In the genomic region with DNA sequence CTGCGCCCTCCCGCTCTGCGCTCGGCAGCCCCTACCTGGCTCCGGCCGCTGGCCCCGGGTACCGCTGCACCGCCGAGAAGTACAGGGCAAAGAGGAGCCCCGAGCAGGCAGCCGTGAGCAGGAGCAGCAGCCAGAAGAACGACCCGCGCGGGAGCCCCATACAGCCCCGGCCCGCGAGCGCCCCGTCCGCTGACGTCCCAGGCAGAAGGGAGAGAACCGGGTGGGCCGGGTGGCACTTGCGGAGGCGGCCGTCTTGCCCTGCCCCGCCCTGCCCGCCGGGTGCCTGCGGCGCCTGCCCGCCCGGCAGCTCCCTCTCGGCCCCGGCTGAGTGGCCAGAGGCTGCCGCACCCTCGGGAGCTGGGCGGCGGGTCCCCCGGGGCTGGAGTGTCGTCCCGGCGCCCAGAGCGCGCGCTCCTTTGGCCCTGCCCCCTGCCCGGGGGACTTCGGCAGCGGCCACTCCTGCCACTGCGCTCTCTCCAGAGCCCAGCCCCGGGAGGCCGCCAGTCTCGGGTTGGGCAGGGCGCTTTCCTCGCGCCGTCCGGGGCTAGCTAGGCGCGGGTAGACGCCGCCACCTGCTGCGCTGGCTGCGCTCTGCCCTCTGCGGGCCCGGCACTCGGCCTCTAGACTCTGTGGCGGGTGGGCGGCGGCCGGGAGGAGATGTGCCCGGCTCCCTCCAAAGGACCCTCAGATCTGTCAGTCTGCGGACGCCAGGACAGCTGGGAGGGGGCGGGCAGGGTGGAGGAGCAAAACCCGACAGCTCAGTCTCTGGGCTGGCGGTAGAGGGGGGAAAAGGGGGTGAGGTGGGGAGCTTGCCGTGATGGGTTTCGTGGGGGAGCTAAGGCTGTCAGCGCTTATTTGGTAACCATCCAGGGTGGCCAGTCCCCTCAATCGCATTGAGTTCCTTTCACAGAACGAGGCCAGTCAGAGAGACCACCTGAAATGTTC, we compare ENCODE assay signal across 1 cellular context.
TF ChIP-seq lines count a peak whose summit lies in the region.

TSS of gene ST6GALNAC2 (minus strand) at position 212 of the 945 bp plus-strand sequence. CDS start at position 160, 52 bp downstream.

TF ChIP-seq in HEK293, 187 proteins besides CTCF, POLR2A, EP300 and RAD21 (continued from another document and continues in another):
- TF ChIP-seq, protein P1, sequence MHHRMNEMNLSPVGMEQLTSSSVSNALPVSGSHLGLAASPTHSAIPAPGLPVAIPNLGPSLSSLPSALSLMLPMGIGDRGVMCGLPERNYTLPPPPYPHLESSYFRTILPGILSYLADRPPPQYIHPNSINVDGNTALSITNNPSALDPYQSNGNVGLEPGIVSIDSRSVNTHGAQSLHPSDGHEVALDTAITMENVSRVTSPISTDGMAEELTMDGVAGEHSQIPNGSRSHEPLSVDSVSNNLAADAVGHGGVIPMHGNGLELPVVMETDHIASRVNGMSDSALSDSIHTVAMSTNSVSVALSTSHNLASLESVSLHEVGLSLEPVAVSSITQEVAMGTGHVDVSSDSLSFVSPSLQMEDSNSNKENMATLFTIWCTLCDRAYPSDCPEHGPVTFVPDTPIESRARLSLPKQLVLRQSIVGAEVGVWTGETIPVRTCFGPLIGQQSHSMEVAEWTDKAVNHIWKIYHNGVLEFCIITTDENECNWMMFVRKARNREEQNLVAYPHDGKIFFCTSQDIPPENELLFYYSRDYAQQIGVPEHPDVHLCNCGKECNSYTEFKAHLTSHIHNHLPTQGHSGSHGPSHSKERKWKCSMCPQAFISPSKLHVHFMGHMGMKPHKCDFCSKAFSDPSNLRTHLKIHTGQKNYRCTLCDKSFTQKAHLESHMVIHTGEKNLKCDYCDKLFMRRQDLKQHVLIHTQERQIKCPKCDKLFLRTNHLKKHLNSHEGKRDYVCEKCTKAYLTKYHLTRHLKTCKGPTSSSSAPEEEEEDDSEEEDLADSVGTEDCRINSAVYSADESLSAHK (tag by site-specific recombination; IDR thresholded peaks at IDR 0.05): 0 out of 2 replicates have a peak, but pooled peaks have one; percentile 12
- no peak for TF ChIP-seq ATF2 (tag by site-specific recombination; IDR thresholded peaks at IDR 0.05; ENCODE audit: low read depth)
- TF ChIP-seq ZNF335 (tag by site-specific recombination; conservative IDR thresholded peaks at IDR 0.05): peak; percentile 52
- TF ChIP-seq GLI4 (tag by site-specific recombination; IDR thresholded peaks at IDR 0.05): no peak
- TF ChIP-seq, protein P2, sequence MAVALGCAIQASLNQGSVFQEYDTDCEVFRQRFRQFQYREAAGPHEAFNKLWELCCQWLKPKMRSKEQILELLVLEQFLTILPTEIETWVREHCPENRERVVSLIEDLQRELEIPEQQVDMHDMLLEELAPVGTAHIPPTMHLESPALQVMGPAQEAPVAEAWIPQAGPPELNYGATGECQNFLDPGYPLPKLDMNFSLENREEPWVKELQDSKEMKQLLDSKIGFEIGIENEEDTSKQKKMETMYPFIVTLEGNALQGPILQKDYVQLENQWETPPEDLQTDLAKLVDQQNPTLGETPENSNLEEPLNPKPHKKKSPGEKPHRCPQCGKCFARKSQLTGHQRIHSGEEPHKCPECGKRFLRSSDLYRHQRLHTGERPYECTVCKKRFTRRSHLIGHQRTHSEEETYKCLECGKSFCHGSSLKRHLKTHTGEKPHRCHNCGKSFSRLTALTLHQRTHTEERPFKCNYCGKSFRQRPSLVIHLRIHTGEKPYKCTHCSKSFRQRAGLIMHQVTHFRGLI (tag by site-specific recombination; IDR thresholded peaks at IDR 0.05): peak; percentile 98
- no peak for TF ChIP-seq ZNF514 (tag by site-specific recombination; IDR thresholded peaks at IDR 0.05)
- TF ChIP-seq ZNF404 (tag by site-specific recombination; IDR thresholded peaks at IDR 0.05): no peak
- no peak for TF ChIP-seq ZNF280C (tag by site-specific recombination; IDR thresholded peaks at IDR 0.05)
- peak; percentile 82; the same call in 1 of the 2 replicates for TF ChIP-seq KLF17 (tag by site-specific recombination; IDR thresholded peaks at IDR 0.05)
- peak; percentile 57; the same call in 1 of the 2 replicates for TF ChIP-seq SP3 (tag by site-specific recombination; IDR thresholded peaks at IDR 0.05)
- TF ChIP-seq ZFP69B (tag by site-specific recombination; IDR thresholded peaks at IDR 0.05): 0 out of 2 replicates have a peak, but pooled peaks have one; percentile 30
- TF ChIP-seq ZNF747 (tag by site-specific recombination; IDR thresholded peaks at IDR 0.05): no peak
- TF ChIP-seq SCRT1 (tag by site-specific recombination; IDR thresholded peaks at IDR 0.05; ENCODE audit: borderline replicate concordance): peak; percentile 39; the same call in 1 of the 2 replicates
- no peak for TF ChIP-seq ZFP41 (tag by site-specific recombination; IDR thresholded peaks at IDR 0.05; ENCODE audit: borderline replicate concordance)
- peak; percentile 68; the same call in 1 of the 2 replicates for TF ChIP-seq ZSCAN5A (tag by site-specific recombination; IDR thresholded peaks at IDR 0.05)
- TF ChIP-seq PRDM1 (tag by site-specific recombination; IDR thresholded peaks at IDR 0.05): no peak
- no peak for TF ChIP-seq ZNF585B (tag by site-specific recombination; IDR thresholded peaks at IDR 0.05)
- TF ChIP-seq ZNF394 (tag by site-specific recombination; IDR thresholded peaks at IDR 0.05; ENCODE audit: borderline replicate concordance): peak; percentile 38
- TF ChIP-seq TCF7L2 (IDR thresholded peaks at IDR 0.05; ENCODE audit: borderline replicate concordance, low read depth, low read length): no peak
- peak; percentile 79 for TF ChIP-seq ZBTB8A (tag by site-specific recombination; IDR thresholded peaks at IDR 0.05)
- TF ChIP-seq, protein P3, sequence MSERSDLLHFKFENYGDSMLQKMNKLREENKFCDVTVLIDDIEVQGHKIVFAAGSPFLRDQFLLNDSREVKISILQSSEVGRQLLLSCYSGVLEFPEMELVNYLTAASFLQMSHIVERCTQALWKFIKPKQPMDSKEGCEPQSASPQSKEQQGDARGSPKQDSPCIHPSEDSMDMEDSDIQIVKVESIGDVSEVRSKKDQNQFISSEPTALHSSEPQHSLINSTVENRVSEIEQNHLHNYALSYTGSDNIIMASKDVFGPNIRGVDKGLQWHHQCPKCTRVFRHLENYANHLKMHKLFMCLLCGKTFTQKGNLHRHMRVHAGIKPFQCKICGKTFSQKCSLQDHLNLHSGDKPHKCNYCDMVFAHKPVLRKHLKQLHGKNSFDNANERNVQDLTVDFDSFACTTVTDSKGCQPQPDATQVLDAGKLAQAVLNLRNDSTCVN (tag by site-specific recombination; optimal IDR thresholded peaks at IDR 0.05): peak; percentile 84
- TF ChIP-seq, protein P4, sequence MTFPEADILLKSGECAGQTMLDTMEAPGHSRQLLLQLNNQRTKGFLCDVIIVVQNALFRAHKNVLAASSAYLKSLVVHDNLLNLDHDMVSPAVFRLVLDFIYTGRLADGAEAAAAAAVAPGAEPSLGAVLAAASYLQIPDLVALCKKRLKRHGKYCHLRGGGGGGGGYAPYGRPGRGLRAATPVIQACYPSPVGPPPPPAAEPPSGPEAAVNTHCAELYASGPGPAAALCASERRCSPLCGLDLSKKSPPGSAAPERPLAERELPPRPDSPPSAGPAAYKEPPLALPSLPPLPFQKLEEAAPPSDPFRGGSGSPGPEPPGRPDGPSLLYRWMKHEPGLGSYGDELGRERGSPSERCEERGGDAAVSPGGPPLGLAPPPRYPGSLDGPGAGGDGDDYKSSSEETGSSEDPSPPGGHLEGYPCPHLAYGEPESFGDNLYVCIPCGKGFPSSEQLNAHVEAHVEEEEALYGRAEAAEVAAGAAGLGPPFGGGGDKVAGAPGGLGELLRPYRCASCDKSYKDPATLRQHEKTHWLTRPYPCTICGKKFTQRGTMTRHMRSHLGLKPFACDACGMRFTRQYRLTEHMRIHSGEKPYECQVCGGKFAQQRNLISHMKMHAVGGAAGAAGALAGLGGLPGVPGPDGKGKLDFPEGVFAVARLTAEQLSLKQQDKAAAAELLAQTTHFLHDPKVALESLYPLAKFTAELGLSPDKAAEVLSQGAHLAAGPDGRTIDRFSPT (tag by site-specific recombination; IDR thresholded peaks at IDR 0.05): peak; percentile 90
- peak; percentile 97 for TF ChIP-seq GLIS1 (tag by site-specific recombination; IDR thresholded peaks at IDR 0.05)
- TF ChIP-seq ZIC2 (tag by site-specific recombination; IDR thresholded peaks at IDR 0.05): peak; percentile 95
- TF ChIP-seq ZNF416 (tag by site-specific recombination; IDR thresholded peaks at IDR 0.05): no peak
- peak; percentile 43; the same call in 1 of the 2 replicates for TF ChIP-seq SP2 (tag by site-specific recombination; IDR thresholded peaks at IDR 0.05)
- TF ChIP-seq ZNF600 (tag by site-specific recombination; IDR thresholded peaks at IDR 0.05): peak; percentile 78
- peak; percentile 71; the same call in 1 of the 2 replicates for TF ChIP-seq ZNF561 (tag by site-specific recombination; IDR thresholded peaks at IDR 0.05; ENCODE audit: borderline replicate concordance)
- peak; percentile 55; the same call in 1 of the 2 replicates for TF ChIP-seq ZNF660 (tag by site-specific recombination; IDR thresholded peaks at IDR 0.05)
- peak; percentile 89 for TF ChIP-seq ZBTB20 (tag by site-specific recombination; IDR thresholded peaks at IDR 0.05)
- no peak for TF ChIP-seq PRDM6 (tag by site-specific recombination; IDR thresholded peaks at IDR 0.05)
- TF ChIP-seq ZNF629 (tag by site-specific recombination; IDR thresholded peaks at IDR 0.05): 0 out of 2 replicates have a peak, but pooled peaks have one; percentile 24
- TF ChIP-seq ZBTB1 (tag by site-specific recombination; IDR thresholded peaks at IDR 0.05): no peak
- no peak for TF ChIP-seq ZNF133 (tag by site-specific recombination; IDR thresholded peaks at IDR 0.05)
- TF ChIP-seq ZNF768 (tag by site-specific recombination; IDR thresholded peaks at IDR 0.05): no peak
- no peak for TF ChIP-seq ZNF19 (tag by site-specific recombination; IDR thresholded peaks at IDR 0.05; ENCODE audit: low read depth)
- TF ChIP-seq ZNF239 (tag by site-specific recombination; IDR thresholded peaks at IDR 0.05): no peak
- TF ChIP-seq ZNF704 (tag by site-specific recombination; IDR thresholded peaks at IDR 0.05): no peak
- no peak; the same call in 1 of the 2 replicates for TF ChIP-seq ZBTB17 (tag by site-specific recombination; IDR thresholded peaks at IDR 0.05)
- 0 out of 2 replicates have a peak, but pooled peaks have one; percentile 24 for TF ChIP-seq SP7 (tag by site-specific recombination; IDR thresholded peaks at IDR 0.05)
- TF ChIP-seq WT1 (tag by site-specific recombination; IDR thresholded peaks at IDR 0.05): peak; percentile 25; the same call in 1 of the 2 replicates
